Comparison of ENCODE assay signal across 8 cellular contexts in the genomic region with DNA sequence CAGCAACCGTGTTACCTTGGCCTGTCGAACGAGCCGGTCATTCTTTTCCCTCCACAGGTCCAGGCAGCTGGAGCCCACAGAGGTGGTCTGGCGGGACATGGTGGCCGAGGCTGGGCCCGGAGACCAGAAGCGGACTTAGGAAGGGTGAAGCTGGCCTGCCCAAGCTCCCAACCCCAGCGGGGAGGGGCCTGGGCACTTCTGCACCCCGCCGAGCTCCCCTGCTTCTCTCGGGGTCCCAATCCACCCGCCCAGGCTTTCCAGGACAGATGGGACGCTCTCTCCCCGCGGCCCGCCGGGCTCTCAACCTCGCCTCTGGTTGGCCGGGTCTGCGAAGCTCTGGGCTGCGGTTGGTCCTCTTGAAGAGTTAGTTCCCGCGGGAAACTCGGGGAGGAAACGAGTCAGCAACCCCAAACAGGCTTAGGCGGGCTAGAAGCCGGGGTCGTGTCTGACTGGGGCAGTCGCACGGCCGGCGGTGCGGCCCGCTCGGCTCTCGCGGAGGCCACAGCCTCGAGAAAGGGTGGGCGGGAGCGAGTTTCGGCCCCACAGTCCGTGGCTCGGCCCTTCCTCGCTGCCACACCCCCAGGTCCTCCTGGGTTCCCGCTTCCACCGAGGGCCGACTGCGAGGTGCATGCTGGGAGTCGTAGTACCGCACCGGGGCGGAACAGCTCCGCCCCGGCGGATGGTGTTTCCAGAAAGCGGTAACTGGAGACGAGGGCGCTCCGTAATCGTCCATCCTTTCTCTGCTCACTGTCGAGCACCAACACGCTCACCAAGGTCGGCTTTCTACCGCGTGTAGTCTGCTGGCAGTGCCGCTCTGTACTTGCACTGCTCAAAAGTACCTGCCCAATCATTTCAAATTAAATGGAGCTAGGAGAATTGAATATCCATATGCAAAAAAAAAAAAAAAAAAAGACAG. TPM values are rescaled to one million over a fixed set of nuclear protein-coding genes. Genes with fewer than 3 reads are reported as not detected.
A peak's percentile ranks its signal among the peaks of the same experiment; 100 is the strongest.
DNase-seq lines count a peak whose midpoint lies in the region; ATAC-seq and TF ChIP-seq lines count a peak whose summit lies in the region.

Gene FANCG, minus strand, starts transcription at position 517 of the 916 bp plus-strand sequence. Its CDS starts 418 bp downstream, at position 99.

- no peak for TF ChIP-seq EP300 in ovary (IDR thresholded peaks at IDR 0.05)

- intact Hi-C loops in Right ventricle myocardium inferior (cut with DNase I) (loop anchor here (1.0 kb wide), 1 partner anchor 17 kb away; the partner anchor contains the start of gene PIGO), ovary (cut with DNase I) (loop anchor here in 1 of 4 donors (10.0 kb wide), 1 partner anchor 85 kb away; no protein-coding TSS in a partner anchor), thyroid gland (cut with DNase I) (no loop called here)

- peaks cover 10% of the 10 kb centered on the region for H3K4me1 ChIP-seq in ovary (ENCODE audit: insufficient read depth)
- H3K4me1 ChIP-seq in thyroid gland: peaks cover 11 to 14% of the 10 kb centered on the region in 2 donors

- TF ChIP-seq CTCF in ovary (IDR thresholded peaks at IDR 0.05) (no peak), thyroid gland (IDR thresholded peaks at IDR 0.05) (no peak)

- H3K4me1 Mint-ChIP-seq in activated naive CD8-positive, alpha-beta T cell treated with anti-CD3 and anti-CD28 coated beads for 36 hours: peaks cover 18% of the 10 kb centered on the region

- no peaks in the 10 kb centered on the region for H3K36me3 ChIP-seq in ovary
- no peaks in the 10 kb centered on the region for H3K36me3 ChIP-seq in thyroid gland

- peak within 1 kb of the TSS; percentile 56 for H3K4me3 ChIP-seq in GM08714 (ENCODE audit: low read length)
- H3K4me3 ChIP-seq in ovary: peak within 1 kb of the TSS; percentile 64
- H3K4me3 ChIP-seq in thyroid gland (replicated peaks in 1 of 3): peak within 1 kb of the TSS; percentile 53 to 75 (median 64)

- peak within 1 kb of the TSS; percentile 96 for H3K4me3 Mint-ChIP-seq in activated naive CD8-positive, alpha-beta T cell treated with anti-CD3 and anti-CD28 coated beads for 36 hours

- H3K27ac ChIP-seq in ovary: peak within 1 kb of the TSS in 1 of 2 donors; percentile 57
- peak within 1 kb of the TSS in 2 of 3 donors; percentile 58 to 75 for H3K27ac ChIP-seq in thyroid gland

- no peaks in the 10 kb centered on the region for H3K27me3 Mint-ChIP-seq in activated naive CD8-positive, alpha-beta T cell treated with anti-CD3 and anti-CD28 coated beads for 36 hours

- H3K27me3 ChIP-seq in ovary (no peaks in the 10 kb centered on the region), thyroid gland (no peaks in the 10 kb centered on the region)

- DNase-seq in NCI-H1092 (lab: John Stamatoyannopoulos, UW) (peak; percentile 92), SKM-1 treated with dmso at 0.1 percent for 144 hours (lab: John Stamatoyannopoulos, UW; ENCODE audit: unreplicated experiment) (peak; percentile 87), Right ventricle myocardium inferior (ENCODE audit: missing footprints) (peak; percentile 97), ovary (peak; percentile 84 to 89 (median 86)), thyroid gland (peak; percentile 88 to 90)
- peak; percentile 87 for DNase-seq in activated naive CD8-positive, alpha-beta T cell treated with anti-CD3 and anti-CD28 coated beads for 36 hours

- peak; percentile 43 for TF ChIP-seq POLR2A in ovary (IDR thresholded peaks at IDR 0.05)
- peak in 1 of 2 donors; percentile 52 for TF ChIP-seq POLR2A in thyroid gland (IDR thresholded peaks at IDR 0.05)

- H3K9me3 Mint-ChIP-seq in activated naive CD8-positive, alpha-beta T cell treated with anti-CD3 and anti-CD28 coated beads for 36 hours: no peaks in the 10 kb centered on the region

- peaks cover 26% of the 10 kb centered on the region for H3K36me3 Mint-ChIP-seq in activated naive CD8-positive, alpha-beta T cell treated with anti-CD3 and anti-CD28 coated beads for 36 hours

- 0 to 1% (median 0%) methylated on average over 51 to 67 of the region's 67 CpGs for WGBS in ovary, 3 donors
- 0 to 1% methylated on average over 24 to 32 of the region's 67 CpGs for WGBS in thyroid gland, 2 donors

- H3K9me3 ChIP-seq in ovary (no peaks in the 10 kb centered on the region), thyroid gland (no peaks in the 10 kb centered on the region)

- ATAC-seq in HG02571 (IDR thresholded peaks at IDR 0.05; ENCODE audit: unreplicated experiment) (peak; percentile 88), Right ventricle myocardium inferior (peak; percentile 99)

- peak within 1 kb of the TSS; percentile 99 for H3K27ac Mint-ChIP-seq in activated naive CD8-positive, alpha-beta T cell treated with anti-CD3 and anti-CD28 coated beads for 36 hours

RNA-seq across cellular contexts. Expression of gene FANCG, which starts in this region (rescaled TPM):
- total RNA-seq in activated naive CD8-positive, alpha-beta T cell treated with anti-CD3 and anti-CD28 coated beads for 36 hours: 100 to 1,000 TPM in 1 of 2 experiments, 10 to 100 TPM in 1; 92.8 to 113 TPM
- total RNA-seq in Right ventricle myocardium inferior (4.2 TPM), ovary (10 to 100 TPM in 5 of 7 donors, 1 to 10 TPM in 2; 6.7 to 17.2 (median 12.4) TPM), thyroid gland (10 to 100 TPM in 3 of 4 donors, 1 to 10 TPM in 1; 8.6 to 13.8 (median 11.8) TPM)
- polyA plus RNA-seq in ovary: 10 to 100 TPM; 10.8 to 26.1 TPM

Comparison
In these comparisons a context has a peak if more than half of its experiments do, and no peak if none do; other contexts are left out.
1. RNA of gene FANCG (total RNA-seq): 92.8 to 113 TPM in activated naive CD8-positive, alpha-beta T cell treated with anti-CD3 and anti-CD28 coated beads for 36 hours; 6.7 to 17.2 TPM in ovary, 8.6 to 13.8 TPM in thyroid gland and 4.2 TPM in Right ventricle myocardium inferior (single experiment); every median in the first group is over 4 times any median in the second.
2. Peak in every context shown above with its lines, with median percentiles within 50 percentile points of each other: H3K4me3 ChIP-seq and DNase-seq.